In the genomic region with DNA sequence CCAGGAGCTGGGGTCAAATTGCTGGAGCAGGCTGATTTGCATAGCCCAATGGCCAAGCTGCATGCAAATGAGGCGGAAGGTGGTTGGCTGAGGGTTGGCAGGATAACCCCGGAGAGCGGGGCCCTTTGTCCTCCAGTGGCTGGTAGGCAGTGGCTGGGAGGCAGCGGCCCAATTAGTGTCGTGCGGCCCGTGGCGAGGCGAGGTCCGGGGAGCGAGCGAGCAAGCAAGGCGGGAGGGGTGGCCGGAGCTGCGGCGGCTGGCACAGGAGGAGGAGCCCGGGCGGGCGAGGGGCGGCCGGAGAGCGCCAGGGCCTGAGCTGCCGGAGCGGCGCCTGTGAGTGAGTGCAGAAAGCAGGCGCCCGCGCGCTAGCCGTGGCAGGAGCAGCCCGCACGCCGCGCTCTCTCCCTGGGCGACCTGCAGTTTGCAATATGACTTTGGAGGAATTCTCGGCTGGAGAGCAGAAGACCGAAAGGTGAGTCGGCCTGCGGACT, we compare ENCODE assay signal across 8 cellular contexts. TPM values are rescaled to one million over a fixed set of nuclear protein-coding genes. Genes with fewer than 3 reads are reported as not detected.
A peak's percentile ranks its signal among the peaks of the same experiment; 100 is the strongest.
DNase-seq lines count a peak whose midpoint lies in the region; ATAC-seq and TF ChIP-seq lines count a peak whose summit lies in the region.

A gene with protein sequence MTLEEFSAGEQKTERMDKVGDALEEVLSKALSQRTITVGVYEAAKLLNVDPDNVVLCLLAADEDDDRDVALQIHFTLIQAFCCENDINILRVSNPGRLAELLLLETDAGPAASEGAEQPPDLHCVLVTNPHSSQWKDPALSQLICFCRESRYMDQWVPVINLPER (plus strand): TSS at position 135 of the 491 bp plus-strand sequence. CDS start 294 bp downstream, at position 429.

- ATAC-seq in HG02588 (IDR thresholded peaks at IDR 0.05; ENCODE audit: unreplicated experiment) (peak; percentile 81), SK-N-SH treated with all-trans-retinoic acid at 6 μM for 48 hours (peak; percentile 92), omental fat pad (ENCODE audit: low FRiP score) (peak; percentile 89)

- no peaks in the 10 kb centered on the region for H3K27me3 Mint-ChIP-seq in activated naive CD4-positive, alpha-beta T cell treated with anti-CD3 and anti-CD28 coated beads, Interleukin-2, amount 50 U/mL, for 24 hours

- under 1% methylated on average over 39 of the region's 39 CpGs for WGBS in thymus

- H3K27me3 ChIP-seq in GM06990 (replicated peaks; ENCODE audit: control insufficient read depth, insufficient read depth, low read length): no peaks in the 10 kb centered on the region
- H3K27me3 ChIP-seq in thymus (ENCODE audit: control insufficient read depth, insufficient read depth): no peaks in the 10 kb centered on the region

- no peaks in the 10 kb centered on the region for H3K9me3 ChIP-seq in thymus (ENCODE audit: control insufficient read depth)

- TF ChIP-seq CTCF in GM06990 (IDR thresholded peaks at IDR 0.05; ENCODE audit: insufficient read depth, low read length, poor library complexity, severe bottlenecking): no peak
- no peak for TF ChIP-seq CTCF in omental fat pad (IDR thresholded peaks at IDR 0.05)

- peaks cover 24% of the 10 kb centered on the region for H3K36me3 Mint-ChIP-seq in activated naive CD4-positive, alpha-beta T cell treated with anti-CD3 and anti-CD28 coated beads, Interleukin-2, amount 50 U/mL, for 24 hours

- H3K4me1 ChIP-seq in thymus (ENCODE audit: control insufficient read depth, insufficient read depth, low read length): peaks cover 10% of the 10 kb centered on the region

- H3K9me3 Mint-ChIP-seq in activated naive CD4-positive, alpha-beta T cell treated with anti-CD3 and anti-CD28 coated beads, Interleukin-2, amount 50 U/mL, for 24 hours: no peaks in the 10 kb centered on the region

- H3K27ac ChIP-seq in thymus (ENCODE audit: low read depth): peak within 1 kb of the TSS; percentile 93

- peak within 1 kb of the TSS; percentile 94 for H3K4me3 ChIP-seq in GM06990 (replicated peaks; ENCODE audit: low read depth, low read length)
- peak within 1 kb of the TSS; percentile 94 for H3K4me3 ChIP-seq in thymus (ENCODE audit: low read length)

- H3K36me3 ChIP-seq in GM06990 (ENCODE audit: control insufficient read depth, insufficient read depth, low read length) (peaks cover 7% of the 10 kb centered on the region), thymus (ENCODE audit: control insufficient read depth, insufficient read depth) (peaks cover 6% of the 10 kb centered on the region)

- peak; percentile 94 for DNase-seq in GM06990 (ENCODE audit: extremely low read depth, insufficient read length)
- DNase-seq in NCI-H1092 (lab: John Stamatoyannopoulos, UW): peak; percentile 96
- DNase-seq in glomerular endothelial cell (ENCODE audit: extremely low read depth, low read depth, low spot score): peak; percentile 93
- peak; percentile 88 for DNase-seq in omental fat pad (ENCODE audit: low spot score)

- peak within 1 kb of the TSS; percentile 98 for H3K4me3 Mint-ChIP-seq in activated naive CD4-positive, alpha-beta T cell treated with anti-CD3 and anti-CD28 coated beads, Interleukin-2, amount 50 U/mL, for 24 hours

- H3K4me1 Mint-ChIP-seq in activated naive CD4-positive, alpha-beta T cell treated with anti-CD3 and anti-CD28 coated beads, Interleukin-2, amount 50 U/mL, for 24 hours: peaks cover 61% of the 10 kb centered on the region

- H3K27ac Mint-ChIP-seq in activated naive CD4-positive, alpha-beta T cell treated with anti-CD3 and anti-CD28 coated beads, Interleukin-2, amount 50 U/mL, for 24 hours: peak within 1 kb of the TSS; percentile 98

TF ChIP-seq in SK-N-SH treated with all-trans-retinoic acid at 6 μM for 48 hours, 23 proteins besides CTCF, POLR2A, EP300 and RAD21:
- TF ChIP-seq ZFP30 (CRISPR knock-in tag; IDR thresholded peaks at IDR 0.05) (no peak), ZNF565 (CRISPR knock-in tag; conservative IDR thresholded peaks at IDR 0.05; ENCODE audit: low read depth) (no peak), GLIS3 (CRISPR knock-in tag; IDR thresholded peaks at IDR 0.05) (peak; percentile 55; the same call in 1 of the 2 replicates)
- TF ChIP-seq, protein P1, sequence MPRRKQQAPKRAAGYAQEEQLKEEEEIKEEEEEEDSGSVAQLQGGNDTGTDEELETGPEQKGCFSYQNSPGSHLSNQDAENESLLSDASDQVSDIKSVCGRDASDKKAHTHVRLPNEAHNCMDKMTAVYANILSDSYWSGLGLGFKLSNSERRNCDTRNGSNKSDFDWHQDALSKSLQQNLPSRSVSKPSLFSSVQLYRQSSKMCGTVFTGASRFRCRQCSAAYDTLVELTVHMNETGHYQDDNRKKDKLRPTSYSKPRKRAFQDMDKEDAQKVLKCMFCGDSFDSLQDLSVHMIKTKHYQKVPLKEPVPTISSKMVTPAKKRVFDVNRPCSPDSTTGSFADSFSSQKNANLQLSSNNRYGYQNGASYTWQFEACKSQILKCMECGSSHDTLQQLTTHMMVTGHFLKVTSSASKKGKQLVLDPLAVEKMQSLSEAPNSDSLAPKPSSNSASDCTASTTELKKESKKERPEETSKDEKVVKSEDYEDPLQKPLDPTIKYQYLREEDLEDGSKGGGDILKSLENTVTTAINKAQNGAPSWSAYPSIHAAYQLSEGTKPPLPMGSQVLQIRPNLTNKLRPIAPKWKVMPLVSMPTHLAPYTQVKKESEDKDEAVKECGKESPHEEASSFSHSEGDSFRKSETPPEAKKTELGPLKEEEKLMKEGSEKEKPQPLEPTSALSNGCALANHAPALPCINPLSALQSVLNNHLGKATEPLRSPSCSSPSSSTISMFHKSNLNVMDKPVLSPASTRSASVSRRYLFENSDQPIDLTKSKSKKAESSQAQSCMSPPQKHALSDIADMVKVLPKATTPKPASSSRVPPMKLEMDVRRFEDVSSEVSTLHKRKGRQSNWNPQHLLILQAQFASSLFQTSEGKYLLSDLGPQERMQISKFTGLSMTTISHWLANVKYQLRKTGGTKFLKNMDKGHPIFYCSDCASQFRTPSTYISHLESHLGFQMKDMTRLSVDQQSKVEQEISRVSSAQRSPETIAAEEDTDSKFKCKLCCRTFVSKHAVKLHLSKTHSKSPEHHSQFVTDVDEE (CRISPR knock-in tag; IDR thresholded peaks at IDR 0.05): peak; percentile 56; the same call in 1 of the 2 replicates

RNA-seq across cellular contexts. Expression of the gene that starts here (rescaled TPM):
- total RNA-seq in glomerular endothelial cell: 123 and 171 TPM in 2 replicates
- total RNA-seq in omental fat pad: 100 to 1,000 TPM in 2 of 4 donors, 10 to 100 TPM in 2; 31.7 to 115 (median 67.2) TPM
- polyA plus RNA-seq in thymus: 182 TPM

Comparison
In these comparisons a context has a peak if more than half of its experiments do, and no peak if none do; other contexts are left out.
1. Peak in every context shown above with its lines: DNase-seq, ATAC-seq, H3K4me3 ChIP-seq and H3K27ac ChIP-seq.